Comparison of ENCODE assay signal across 1 cellular context in the genomic region with DNA sequence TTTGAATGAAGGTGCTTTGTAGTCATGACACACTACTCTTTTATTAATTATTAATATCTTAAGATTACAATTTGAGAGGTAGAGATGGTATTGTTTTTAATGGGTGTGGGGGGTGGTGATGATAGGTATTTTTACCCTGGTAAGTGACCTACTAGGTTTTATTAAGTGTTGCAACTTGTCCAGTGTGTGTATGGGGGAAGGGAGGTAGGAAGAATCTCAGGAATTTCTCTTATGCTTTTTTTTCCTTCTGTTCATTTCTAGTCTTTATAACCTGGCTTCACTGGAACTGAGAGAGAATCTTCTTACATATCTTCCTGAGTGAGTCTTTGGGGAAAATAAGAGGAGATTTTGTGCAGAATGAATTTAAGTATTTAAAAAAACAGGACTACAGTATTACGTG.
TF ChIP-seq lines count a peak whose summit lies in the region.

No MANE protein-coding gene starts in this region.

TF ChIP-seq in GM23338, 12 proteins besides CTCF, POLR2A, EP300 and RAD21 (continued from another document):
- TF ChIP-seq, protein P1, sequence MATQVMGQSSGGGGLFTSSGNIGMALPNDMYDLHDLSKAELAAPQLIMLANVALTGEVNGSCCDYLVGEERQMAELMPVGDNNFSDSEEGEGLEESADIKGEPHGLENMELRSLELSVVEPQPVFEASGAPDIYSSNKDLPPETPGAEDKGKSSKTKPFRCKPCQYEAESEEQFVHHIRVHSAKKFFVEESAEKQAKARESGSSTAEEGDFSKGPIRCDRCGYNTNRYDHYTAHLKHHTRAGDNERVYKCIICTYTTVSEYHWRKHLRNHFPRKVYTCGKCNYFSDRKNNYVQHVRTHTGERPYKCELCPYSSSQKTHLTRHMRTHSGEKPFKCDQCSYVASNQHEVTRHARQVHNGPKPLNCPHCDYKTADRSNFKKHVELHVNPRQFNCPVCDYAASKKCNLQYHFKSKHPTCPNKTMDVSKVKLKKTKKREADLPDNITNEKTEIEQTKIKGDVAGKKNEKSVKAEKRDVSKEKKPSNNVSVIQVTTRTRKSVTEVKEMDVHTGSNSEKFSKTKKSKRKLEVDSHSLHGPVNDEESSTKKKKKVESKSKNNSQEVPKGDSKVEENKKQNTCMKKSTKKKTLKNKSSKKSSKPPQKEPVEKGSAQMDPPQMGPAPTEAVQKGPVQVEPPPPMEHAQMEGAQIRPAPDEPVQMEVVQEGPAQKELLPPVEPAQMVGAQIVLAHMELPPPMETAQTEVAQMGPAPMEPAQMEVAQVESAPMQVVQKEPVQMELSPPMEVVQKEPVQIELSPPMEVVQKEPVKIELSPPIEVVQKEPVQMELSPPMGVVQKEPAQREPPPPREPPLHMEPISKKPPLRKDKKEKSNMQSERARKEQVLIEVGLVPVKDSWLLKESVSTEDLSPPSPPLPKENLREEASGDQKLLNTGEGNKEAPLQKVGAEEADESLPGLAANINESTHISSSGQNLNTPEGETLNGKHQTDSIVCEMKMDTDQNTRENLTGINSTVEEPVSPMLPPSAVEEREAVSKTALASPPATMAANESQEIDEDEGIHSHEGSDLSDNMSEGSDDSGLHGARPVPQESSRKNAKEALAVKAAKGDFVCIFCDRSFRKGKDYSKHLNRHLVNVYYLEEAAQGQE (IDR thresholded peaks at IDR 0.05; ENCODE audit: unreplicated experiment), result no peak
- TF ChIP-seq, protein P2, sequence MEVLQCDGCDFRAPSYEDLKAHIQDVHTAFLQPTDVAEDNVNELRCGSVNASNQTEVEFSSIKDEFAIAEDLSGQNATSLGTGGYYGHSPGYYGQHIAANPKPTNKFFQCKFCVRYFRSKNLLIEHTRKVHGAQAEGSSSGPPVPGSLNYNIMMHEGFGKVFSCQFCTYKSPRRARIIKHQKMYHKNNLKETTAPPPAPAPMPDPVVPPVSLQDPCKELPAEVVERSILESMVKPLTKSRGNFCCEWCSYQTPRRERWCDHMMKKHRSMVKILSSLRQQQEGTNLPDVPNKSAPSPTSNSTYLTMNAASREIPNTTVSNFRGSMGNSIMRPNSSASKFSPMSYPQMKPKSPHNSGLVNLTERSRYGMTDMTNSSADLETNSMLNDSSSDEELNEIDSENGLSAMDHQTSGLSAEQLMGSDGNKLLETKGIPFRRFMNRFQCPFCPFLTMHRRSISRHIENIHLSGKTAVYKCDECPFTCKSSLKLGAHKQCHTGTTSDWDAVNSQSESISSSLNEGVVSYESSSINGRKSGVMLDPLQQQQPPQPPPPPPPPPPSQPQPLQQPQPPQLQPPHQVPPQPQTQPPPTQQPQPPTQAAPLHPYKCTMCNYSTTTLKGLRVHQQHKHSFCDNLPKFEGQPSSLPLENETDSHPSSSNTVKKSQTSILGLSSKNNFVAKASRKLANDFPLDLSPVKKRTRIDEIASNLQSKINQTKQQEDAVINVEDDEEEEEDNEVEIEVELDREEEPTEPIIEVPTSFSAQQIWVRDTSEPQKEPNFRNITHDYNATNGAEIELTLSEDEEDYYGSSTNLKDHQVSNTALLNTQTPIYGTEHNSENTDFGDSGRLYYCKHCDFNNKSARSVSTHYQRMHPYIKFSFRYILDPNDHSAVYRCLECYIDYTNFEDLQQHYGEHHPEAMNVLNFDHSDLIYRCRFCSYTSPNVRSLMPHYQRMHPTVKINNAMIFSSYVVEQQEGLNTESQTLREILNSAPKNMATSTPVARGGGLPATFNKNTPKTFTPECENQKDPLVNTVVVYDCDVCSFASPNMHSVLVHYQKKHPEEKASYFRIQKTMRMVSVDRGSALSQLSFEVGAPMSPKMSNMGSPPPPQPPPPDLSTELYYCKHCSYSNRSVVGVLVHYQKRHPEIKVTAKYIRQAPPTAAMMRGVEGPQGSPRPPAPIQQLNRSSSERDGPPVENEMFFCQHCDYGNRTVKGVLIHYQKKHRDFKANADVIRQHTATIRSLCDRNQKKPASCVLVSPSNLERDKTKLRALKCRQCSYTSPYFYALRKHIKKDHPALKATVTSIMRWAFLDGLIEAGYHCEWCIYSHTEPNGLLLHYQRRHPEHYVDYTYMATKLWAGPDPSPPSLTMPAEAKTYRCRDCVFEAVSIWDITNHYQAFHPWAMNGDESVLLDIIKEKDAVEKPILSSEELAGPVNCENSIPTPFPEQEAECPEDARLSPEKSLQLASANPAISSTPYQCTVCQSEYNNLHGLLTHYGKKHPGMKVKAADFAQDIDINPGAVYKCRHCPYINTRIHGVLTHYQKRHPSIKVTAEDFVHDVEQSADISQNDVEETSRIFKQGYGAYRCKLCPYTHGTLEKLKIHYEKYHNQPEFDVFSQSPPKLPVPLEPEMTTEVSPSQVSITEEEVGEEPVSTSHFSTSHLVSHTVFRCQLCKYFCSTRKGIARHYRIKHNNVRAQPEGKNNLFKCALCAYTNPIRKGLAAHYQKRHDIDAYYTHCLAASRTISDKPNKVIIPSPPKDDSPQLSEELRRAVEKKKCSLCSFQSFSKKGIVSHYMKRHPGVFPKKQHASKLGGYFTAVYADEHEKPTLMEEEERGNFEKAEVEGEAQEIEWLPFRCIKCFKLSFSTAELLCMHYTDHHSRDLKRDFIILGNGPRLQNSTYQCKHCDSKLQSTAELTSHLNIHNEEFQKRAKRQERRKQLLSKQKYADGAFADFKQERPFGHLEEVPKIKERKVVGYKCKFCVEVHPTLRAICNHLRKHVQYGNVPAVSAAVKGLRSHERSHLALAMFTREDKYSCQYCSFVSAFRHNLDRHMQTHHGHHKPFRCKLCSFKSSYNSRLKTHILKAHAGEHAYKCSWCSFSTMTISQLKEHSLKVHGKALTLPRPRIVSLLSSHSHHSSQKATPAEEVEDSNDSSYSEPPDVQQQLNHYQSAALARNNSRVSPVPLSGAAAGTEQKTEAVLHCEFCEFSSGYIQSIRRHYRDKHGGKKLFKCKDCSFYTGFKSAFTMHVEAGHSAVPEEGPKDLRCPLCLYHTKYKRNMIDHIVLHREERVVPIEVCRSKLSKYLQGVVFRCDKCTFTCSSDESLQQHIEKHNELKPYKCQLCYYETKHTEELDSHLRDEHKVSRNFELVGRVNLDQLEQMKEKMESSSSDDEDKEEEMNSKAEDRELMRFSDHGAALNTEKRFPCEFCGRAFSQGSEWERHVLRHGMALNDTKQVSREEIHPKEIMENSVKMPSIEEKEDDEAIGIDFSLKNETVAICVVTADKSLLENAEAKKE (CRISPR knock-in tag; IDR thresholded peaks at IDR 0.05), result no peak
- TF ChIP-seq STAT1 (IDR thresholded peaks at IDR 0.05; ENCODE audit: unreplicated experiment) (no peak), EZH2phosphoT487 (IDR thresholded peaks at IDR 0.05; ENCODE audit: unreplicated experiment) (no peak), CREB1 (CRISPR knock-in tag; IDR thresholded peaks at IDR 0.05; ENCODE audit: low read depth) (no peak)
